ENCODE assay signal across 32 cellular contexts in genomic region chr20:7308163-7308562, GRCh38.
"Had no signal": no experiment of that assay in that cellular context is flagged by ENCODE, and none has a peak within 500 bp of the region (broad histone marks: within the 10 kb centered on the region; RNA-seq: fewer than 3 reads in every experiment).

No MANE protein-coding gene starts in this region.

- H3K27me3 ChIP-seq: ascending aorta, SJCRH30 had no signal

- DNase-seq: activated CD4-positive, alpha-beta T cell treated with anti-CD3 and anti-CD28 coated beads, Interleukin-2, amount 10 ng/mL, durations not matched to agents 24 days and 14 days; activated CD4-positive, alpha-beta T cell treated with anti-CD3 and anti-CD28 coated beads, Interleukin-2, amount 50 U/mL, for 4 hours; activated CD8-positive, alpha-beta T cell treated with anti-CD3 and anti-CD28 coated beads for 36 hours; activated effector memory CD4-positive, alpha-beta T cell treated with anti-CD3 and anti-CD28 coated beads, Interleukin-2, amount 50 U/mL, for 16 hours; activated naive CD4-positive, alpha-beta T cell; activated naive CD8-positive, alpha-beta T cell treated with anti-CD3 and anti-CD28 coated beads, Interleukin-2, amount 10 ng/mL, durations not matched to agents 7 days and 5 days; activated T-cell treated with anti-CD3 and anti-CD28 coated beads, Interleukin-2, amount 50 U/mL, for 1 hour; activated T-cell treated with anti-CD3 and anti-CD28 coated beads, Interleukin-2, amount 50 U/mL, for 72 hours; amygdala; caudate nucleus; cerebellar nuclear complex; Kasumi-1; KG1; MM.1S; MV-4-11; NCI-H1092; NCI-H1436 treated with DMSO at 0.1 percent for 48 hours; NCI-H187; NCI-H2029 treated with DMSO at 0.1 percent for 48 hours; NCI-H2107; NCI-H226; NCI-H446 treated with DMSO at 0.1 percent for 48 hours; NCI-H524; NCI-H69; PC-9; SHP77; SJCRH30; T1000; WERI-Rb-1 had no signal

- H3K4me1 ChIP-seq: ascending aorta, SJCRH30 had no signal

- H3K9me3 ChIP-seq: ascending aorta, SJCRH30 had no signal

- H3K27ac ChIP-seq: ascending aorta, PC-9, SJCRH30, SK-N-MC, WERI-Rb-1 had no signal

- H3K36me3 ChIP-seq: ascending aorta, SJCRH30, WERI-Rb-1 had no signal

- H3K4me3 ChIP-seq: ascending aorta, PC-9, SJCRH30, SK-N-MC had no signal

- ATAC-seq: activated CD8-positive, alpha-beta T cell treated with anti-CD3 and anti-CD28 coated beads for 36 hours; activated T-cell treated with anti-CD3 and anti-CD28 coated beads, Interleukin-2, amount 50 U/mL, for 72 hours; activated T-helper 17 cell treated with anti-CD3 and anti-CD28 coated beads, Interleukin-2, amount 50 U/mL, for 72 hours had no signal

- H2AFZ ChIP-seq: PC-9 had no signal

- H3K4me2 ChIP-seq: PC-9 had no signal
